12 cellular contexts compared by ENCODE assay signal in the genomic region with DNA sequence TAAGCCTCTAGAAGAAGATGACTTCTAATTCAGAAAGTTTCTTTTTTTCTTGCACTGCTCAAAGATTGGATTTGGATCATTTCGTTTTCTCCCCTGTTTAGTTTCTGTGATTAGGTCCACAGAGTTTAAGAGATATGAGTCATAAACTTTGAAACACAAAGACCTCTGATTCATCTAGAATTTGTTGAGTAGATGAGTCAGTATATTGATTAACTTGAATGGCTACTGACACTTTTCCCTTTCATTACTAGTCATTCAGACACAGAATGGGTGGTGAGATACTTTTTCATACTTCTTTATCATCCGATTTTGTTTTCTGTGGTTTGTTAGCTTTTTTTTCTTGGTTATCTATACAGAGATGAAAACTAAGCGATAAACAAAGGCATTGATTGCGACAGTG. TPM values are rescaled to one million over a fixed set of nuclear protein-coding genes. Genes with fewer than 3 reads are reported as not detected.
A peak's percentile ranks its signal among the peaks of the same experiment; 100 is the strongest.
DNase-seq lines count a peak whose midpoint lies in the region; ATAC-seq and TF ChIP-seq lines count a peak whose summit lies in the region.
"Had no signal": no experiment of that assay in that cellular context is flagged by ENCODE, and none has a peak within 500 bp of the region (broad histone marks: within the 10 kb centered on the region; RNA-seq: fewer than 3 reads in every experiment).

No MANE protein-coding gene starts in this region.

- no peaks in the 10 kb centered on the region for H3K36me3 ChIP-seq in CD8-positive, alpha-beta T cell (ENCODE audit: insufficient read depth, low read length)

- no peak overlapping the region for H3K27ac ChIP-seq in CD8-positive, alpha-beta T cell (ENCODE audit: low read depth, low read length)

- no peaks in the 10 kb centered on the region for H3K9me3 Mint-ChIP-seq in activated CD8-positive, alpha-beta T cell treated with anti-CD3 and anti-CD28 coated beads for 36 hours
- H3K9me3 Mint-ChIP-seq in activated CD8-positive, alpha-beta T cell treated with anti-CD3 and anti-CD28 coated beads, Interleukin-2, amount 10 ng/mL, durations not matched to agents 7 days and 5 days (ENCODE audit: insufficient read depth): no peaks in the 10 kb centered on the region
- no peaks in the 10 kb centered on the region for H3K9me3 Mint-ChIP-seq in CD8-positive, alpha-beta T cell
- H3K9me3 Mint-ChIP-seq: activated naive CD4-positive, alpha-beta T cell treated with anti-CD3 and anti-CD28 coated beads, Interleukin-2, amount 10 ng/mL, durations not matched to agents 7 days and 5 days had no signal

- H3K4me3 Mint-ChIP-seq in activated CD8-positive, alpha-beta T cell treated with anti-CD3 and anti-CD28 coated beads for 36 hours: no peak overlapping the region
- H3K4me3 Mint-ChIP-seq in activated CD8-positive, alpha-beta T cell treated with anti-CD3 and anti-CD28 coated beads, Interleukin-2, amount 10 ng/mL, durations not matched to agents 7 days and 5 days: no peak overlapping the region
- H3K4me3 Mint-ChIP-seq in CD8-positive, alpha-beta T cell: no peak overlapping the region
- H3K4me3 Mint-ChIP-seq: activated naive CD4-positive, alpha-beta T cell treated with anti-CD3 and anti-CD28 coated beads, Interleukin-2, amount 10 ng/mL, durations not matched to agents 7 days and 5 days had no signal

- ATAC-seq in activated CD8-positive, alpha-beta T cell treated with anti-CD3 and anti-CD28 coated beads for 36 hours: peak; percentile 80
- ATAC-seq in activated CD8-positive, alpha-beta T cell treated with anti-CD3 and anti-CD28 coated beads, Interleukin-2, amount 10 ng/mL, durations not matched to agents 7 days and 5 days: no peak
- ATAC-seq in GM21825 (IDR thresholded peaks at IDR 0.05; ENCODE audit: unreplicated experiment): peak; percentile 84
- peak; percentile 92 for ATAC-seq in HG03439 (IDR thresholded peaks at IDR 0.05; ENCODE audit: unreplicated experiment)
- ATAC-seq in CD8-positive, alpha-beta T cell: no peak

- no peak for TF ChIP-seq CTCF in activated CD8-positive, alpha-beta T cell treated with anti-CD3 and anti-CD28 coated beads for 36 hours (IDR thresholded peaks at IDR 0.05)
- no peak for TF ChIP-seq CTCF in CD8-positive, alpha-beta T cell (IDR thresholded peaks at IDR 0.05)

- H3K4me1 Mint-ChIP-seq in activated CD8-positive, alpha-beta T cell treated with anti-CD3 and anti-CD28 coated beads for 36 hours (ENCODE audit: low read depth): peaks cover 15% of the 10 kb centered on the region
- peaks cover 2% of the 10 kb centered on the region for H3K4me1 Mint-ChIP-seq in activated CD8-positive, alpha-beta T cell treated with anti-CD3 and anti-CD28 coated beads, Interleukin-2, amount 10 ng/mL, durations not matched to agents 7 days and 5 days (ENCODE audit: low read depth)
- peaks cover 14% of the 10 kb centered on the region for H3K4me1 Mint-ChIP-seq in CD8-positive, alpha-beta T cell (ENCODE audit: low read depth)
- H3K4me1 Mint-ChIP-seq: activated naive CD4-positive, alpha-beta T cell treated with anti-CD3 and anti-CD28 coated beads, Interleukin-2, amount 10 ng/mL, durations not matched to agents 7 days and 5 days had no signal

- no peak overlapping the region for H3K27ac Mint-ChIP-seq in activated CD8-positive, alpha-beta T cell treated with anti-CD3 and anti-CD28 coated beads for 36 hours
- no peak overlapping the region for H3K27ac Mint-ChIP-seq in activated CD8-positive, alpha-beta T cell treated with anti-CD3 and anti-CD28 coated beads, Interleukin-2, amount 10 ng/mL, durations not matched to agents 7 days and 5 days
- no peak overlapping the region for H3K27ac Mint-ChIP-seq in CD8-positive, alpha-beta T cell
- H3K27ac Mint-ChIP-seq: activated naive CD4-positive, alpha-beta T cell treated with anti-CD3 and anti-CD28 coated beads, Interleukin-2, amount 10 ng/mL, durations not matched to agents 7 days and 5 days had no signal

- DNase-seq in activated CD8-positive, alpha-beta T cell treated with anti-CD3 and anti-CD28 coated beads for 36 hours: no peak
- no peak for DNase-seq in activated CD8-positive, alpha-beta T cell treated with anti-CD3 and anti-CD28 coated beads, Interleukin-2, amount 10 ng/mL, durations not matched to agents 7 days and 5 days
- DNase-seq in renal cortical epithelial cell (ENCODE audit: low read depth) (peak; percentile 60), head of caudate nucleus (no peak), NCI-H524 treated with DMSO at 0.1 percent for 48 hours (lab: John Stamatoyannopoulos, UW) (no peak)
- no peak for DNase-seq in CD8-positive, alpha-beta T cell
- DNase-seq: activated naive CD4-positive, alpha-beta T cell treated with anti-CD3 and anti-CD28 coated beads, Interleukin-2, amount 10 ng/mL, durations not matched to agents 7 days and 5 days; effector CD4-positive, alpha-beta T cell; GOT3; T1000 had no signal

- no peak overlapping the region for H3K4me3 ChIP-seq in CD8-positive, alpha-beta T cell (ENCODE audit: low read depth, low read length)

- CTCF ChIA-PET in activated CD8-positive, alpha-beta T cell treated with anti-CD3 and anti-CD28 coated beads for 36 hours (lab: Charles Lee): no interaction called here
- CTCF ChIA-PET in activated CD8-positive, alpha-beta T cell treated with anti-CD3 and anti-CD28 coated beads, Interleukin-2, amount 10 ng/mL, durations not matched to agents 7 days and 5 days (lab: Charles Lee): no interaction called here
- CTCF ChIA-PET in CD8-positive, alpha-beta T cell (lab: Charles Lee): no interaction called here

- intact Hi-C loops in activated CD8-positive, alpha-beta T cell treated with anti-CD3 and anti-CD28 coated beads for 36 hours (cut with micrococcal nuclease): loop anchor here (5.0 kb wide), 1 partner anchor 84 kb away; no protein-coding TSS in a partner anchor
- intact Hi-C loops in head of caudate nucleus (cut with DNase I): no loop called here
- intact Hi-C loops in CD8-positive, alpha-beta T cell (cut with DNase I, micrococcal nuclease): no loop called here

- H3K9me3 ChIP-seq in CD8-positive, alpha-beta T cell (ENCODE audit: low read length): no peaks in the 10 kb centered on the region

- H3K27me3 ChIP-seq in CD8-positive, alpha-beta T cell (ENCODE audit: insufficient read depth, low read length): no peaks in the 10 kb centered on the region

- H3K4me1 ChIP-seq in CD8-positive, alpha-beta T cell (ENCODE audit: insufficient read depth, low read length): no peaks in the 10 kb centered on the region

- H3K36me3 Mint-ChIP-seq in activated CD8-positive, alpha-beta T cell treated with anti-CD3 and anti-CD28 coated beads for 36 hours (ENCODE audit: low read depth): no peaks in the 10 kb centered on the region
- H3K36me3 Mint-ChIP-seq in activated CD8-positive, alpha-beta T cell treated with anti-CD3 and anti-CD28 coated beads, Interleukin-2, amount 10 ng/mL, durations not matched to agents 7 days and 5 days (ENCODE audit: low read depth): no peaks in the 10 kb centered on the region
- no peaks in the 10 kb centered on the region for H3K36me3 Mint-ChIP-seq in CD8-positive, alpha-beta T cell
- H3K36me3 Mint-ChIP-seq: activated naive CD4-positive, alpha-beta T cell treated with anti-CD3 and anti-CD28 coated beads, Interleukin-2, amount 10 ng/mL, durations not matched to agents 7 days and 5 days had no signal

- no peaks in the 10 kb centered on the region for H3K27me3 Mint-ChIP-seq in activated CD8-positive, alpha-beta T cell treated with anti-CD3 and anti-CD28 coated beads for 36 hours
- no peaks in the 10 kb centered on the region for H3K27me3 Mint-ChIP-seq in activated CD8-positive, alpha-beta T cell treated with anti-CD3 and anti-CD28 coated beads, Interleukin-2, amount 10 ng/mL, durations not matched to agents 7 days and 5 days (ENCODE audit: low read depth)
- no peaks in the 10 kb centered on the region for H3K27me3 Mint-ChIP-seq in CD8-positive, alpha-beta T cell (ENCODE audit: low read depth)
- H3K27me3 Mint-ChIP-seq: activated naive CD4-positive, alpha-beta T cell treated with anti-CD3 and anti-CD28 coated beads, Interleukin-2, amount 10 ng/mL, durations not matched to agents 7 days and 5 days had no signal

- POLR2A ChIA-PET in activated CD8-positive, alpha-beta T cell treated with anti-CD3 and anti-CD28 coated beads for 36 hours (lab: Charles Lee): no interaction called here
- POLR2A ChIA-PET in activated CD8-positive, alpha-beta T cell treated with anti-CD3 and anti-CD28 coated beads, Interleukin-2, amount 10 ng/mL, durations not matched to agents 7 days and 5 days (lab: Charles Lee): no interaction called here
- POLR2A ChIA-PET in CD8-positive, alpha-beta T cell (lab: Charles Lee): no interaction called here

RNA-seq across cellular contexts. Expression of gene AFF2, which starts 34.1 kb away (rescaled TPM):
- 1 to 10 TPM; 1.3 to 1.7 TPM for total RNA-seq in activated CD8-positive, alpha-beta T cell treated with anti-CD3 and anti-CD28 coated beads for 36 hours
- total RNA-seq in activated CD8-positive, alpha-beta T cell treated with anti-CD3 and anti-CD28 coated beads, Interleukin-2, amount 10 ng/mL, durations not matched to agents 7 days and 5 days: under 1 TPM; 0.13 to 0.40 TPM
- 0.35 and 1.3 TPM in 2 replicates for total RNA-seq in renal cortical epithelial cell
- 1 to 10 TPM; 1.3 to 1.9 TPM for total RNA-seq in CD8-positive, alpha-beta T cell

Comparison
In these comparisons a context has a peak if more than half of its experiments do, and no peak if none do; other contexts are left out.
1. ATAC-seq: peak in activated CD8-positive, alpha-beta T cell treated with anti-CD3 and anti-CD28 coated beads for 36 hours (single experiment), GM21825 (single experiment) and HG03439 (single experiment); none in activated CD8-positive, alpha-beta T cell treated with anti-CD3 and anti-CD28 coated beads, Interleukin-2, amount 10 ng/mL, durations not matched to agents 7 days and 5 days (single experiment) and CD8-positive, alpha-beta T cell (single experiment).